In genomic region chr15:82648257-82649103, GRCh38 we compare ENCODE assay signal across 8 cellular contexts. TPM values are rescaled to one million over a fixed set of nuclear protein-coding genes. Genes with fewer than 3 reads are reported as not detected.
DNase-seq lines count a peak whose midpoint lies in the region; ATAC-seq and TF ChIP-seq lines count a peak whose summit lies in the region.

No MANE protein-coding gene starts in this region.

- TF ChIP-seq POLR2A in stomach (IDR thresholded peaks at IDR 0.05) = no peak

- H3K4me1 ChIP-seq in HUES64 (ENCODE audit: insufficient read depth, low read length) (no peaks in the 10 kb centered on the region; the same call in 1 of the 2 replicates), stomach (peaks cover 22 to 31% (median 26%) of the 10 kb centered on the region in 4 donors), SJCRH30 (no peaks in the 10 kb centered on the region)

- in situ Hi-C loops in brain microvascular endothelial cell (cut with HindIII; ENCODE audit: low pct_ligation_motif_present, low sequenced_read_pairs) = no loop called here

- H3K4me3 ChIP-seq in HUES64 (ENCODE audit: low read length) = peak overlapping the region; percentile 27
- peak overlapping the region; percentile 31 for H3K4me3 ChIP-seq in brain microvascular endothelial cell (ENCODE audit: low read depth, low read length)
- peak overlapping the region; percentile 50 to 71 (median 59) for H3K4me3 ChIP-seq in stomach
- no peak overlapping the region for H3K4me3 ChIP-seq in SJCRH30

- 12% methylated on average over 41 of the region's 41 CpGs for WGBS in HUES64
- 19 to 22% (median 20%) methylated on average over 37 to 41 of the region's 41 CpGs for WGBS in stomach, 5 donors

- H3K9me3 ChIP-seq in HUES64 (ENCODE audit: insufficient read depth, low read depth, low read length) (no peaks in the 10 kb centered on the region), stomach (peaks cover 0 to 5% (median 0%) of the 10 kb centered on the region in 4 donors), SJCRH30 (replicated peaks) (no peaks in the 10 kb centered on the region)

- no peak overlapping the region for H3K9ac ChIP-seq in HUES64 (ENCODE audit: low read depth, low read length)

- TF ChIP-seq EP300 in stomach (IDR thresholded peaks at IDR 0.05) = no peak

- no peak for DNase-seq in brain microvascular endothelial cell
- peak; percentile 52 for DNase-seq in left kidney (ENCODE audit: low read depth, low spot score)
- no peak for DNase-seq in stomach
- no peak for DNase-seq in NCI-H748 (lab: John Stamatoyannopoulos, UW; ENCODE audit: unreplicated experiment)
- DNase-seq in SJCRH30 = no peak

- no peaks in the 10 kb centered on the region for H3K36me3 ChIP-seq in HUES64 (ENCODE audit: insufficient read depth, low read length)
- no peaks in the 10 kb centered on the region for H3K36me3 ChIP-seq in brain microvascular endothelial cell (replicated peaks)
- H3K36me3 ChIP-seq in stomach = no peaks in the 10 kb centered on the region
- H3K36me3 ChIP-seq in SJCRH30 = no peaks in the 10 kb centered on the region

- TF ChIP-seq CTCF in brain microvascular endothelial cell (IDR thresholded peaks at IDR 0.05; ENCODE audit: low read depth, low read length, missing control alignments) (peak; percentile 19), stomach (IDR thresholded peaks at IDR 0.05) (no peak)

- H3K27me3 ChIP-seq in HUES64 (ENCODE audit: insufficient read depth, low read length) (peaks cover 84% of the 10 kb centered on the region), brain microvascular endothelial cell (replicated peaks) (peaks cover 44% of the 10 kb centered on the region), stomach (peaks cover 14 to 57% (median 48%) of the 10 kb centered on the region in 3 donors), SJCRH30 (no peaks in the 10 kb centered on the region)

- no peak overlapping the region for H3K27ac ChIP-seq in HUES64 (ENCODE audit: low read depth, low read length)
- no peak overlapping the region for H3K27ac ChIP-seq in brain microvascular endothelial cell
- H3K27ac ChIP-seq in stomach = peak overlapping the region in 3 of 5 donors; percentile 24 to 66 (median 45)
- no peak overlapping the region for H3K27ac ChIP-seq in SJCRH30

- ATAC-seq in HG02610 (IDR thresholded peaks at IDR 0.05; ENCODE audit: unreplicated experiment) = no peak
- no peak for ATAC-seq in HG03175 (IDR thresholded peaks at IDR 0.05; ENCODE audit: unreplicated experiment)

- intact Hi-C loops in stomach (cut with DNase I; ENCODE audit: low total_unique reads) = loop anchor here (10.0 kb wide), 1 partner anchor 64 kb away; no protein-coding TSS in a partner anchor

RNA-seq across cellular contexts. Expression of gene CPEB1, which starts 1.3 kb away (rescaled TPM):
- 1.8 TPM for polyA plus RNA-seq in HUES64 (2013, experiment 1 of 2)
- polyA plus RNA-seq in HUES64 (2013, experiment 2 of 2) = 3.1 TPM
- total RNA-seq in stomach = 1 to 10 TPM in 3 of 5 donors, not detected in 2; 1.1 to 6.4 (median 1.2) TPM
- 1 to 10 TPM; 1.2 to 2.2 (median 1.7) TPM for polyA plus RNA-seq in stomach
- 0.04 and 0.13 TPM in 2 replicates for total RNA-seq in SJCRH30 (2014; rRNA removed; shearing (Covaris generic))

Comparison
In these comparisons a context has a peak if more than half of its experiments do, and no peak if none do; other contexts are left out.
1. H3K27ac ChIP-seq: peak in stomach (3 of 5); none in HUES64 (single experiment), brain microvascular endothelial cell (single experiment) and SJCRH30 (single experiment).